13 cellular contexts compared by ENCODE assay signal in genomic region chr7:50684702-50685074, GRCh38.
"Had no signal": no experiment of that assay in that cellular context is flagged by ENCODE, and none has a peak within 500 bp of the region (broad histone marks: within the 10 kb centered on the region; RNA-seq: fewer than 3 reads in every experiment).

No MANE protein-coding gene starts in this region.

- ATAC-seq: activated CD8-positive, alpha-beta T cell treated with anti-CD3 and anti-CD28 coated beads for 36 hours; activated T-cell treated with anti-CD3 and anti-CD28 coated beads, Interleukin-2, amount 50 U/mL, for 72 hours; T-cell had no signal

- H3K27me3 ChIP-seq: ascending aorta, colonic mucosa, tibial nerve had no signal

- H3K36me3 ChIP-seq: colonic mucosa had no signal

- H3K9me3 ChIP-seq: ascending aorta, colonic mucosa, tibial nerve had no signal

- DNase-seq: activated CD8-positive, alpha-beta memory T cell treated with anti-CD3 and anti-CD28 coated beads, Interleukin-2, amount 50 U/mL, for 4 hours; activated CD8-positive, alpha-beta T cell treated with anti-CD3 and anti-CD28 coated beads for 36 hours; activated naive CD4-positive, alpha-beta T cell; activated T-cell treated with anti-CD3 and anti-CD28 coated beads, Interleukin-2, amount 50 U/mL, for 72 hours; colonic mucosa; effector CD4-positive, alpha-beta T cell; left colon; mammary epithelial cell; nephron progenitor cell; T-cell; T1000 had no signal

- H3K4me1 ChIP-seq: colonic mucosa had no signal

- H3K4me3 ChIP-seq: ascending aorta, colonic mucosa, tibial nerve had no signal
